ENCODE assay signal across 18 cellular contexts in the genomic region with DNA sequence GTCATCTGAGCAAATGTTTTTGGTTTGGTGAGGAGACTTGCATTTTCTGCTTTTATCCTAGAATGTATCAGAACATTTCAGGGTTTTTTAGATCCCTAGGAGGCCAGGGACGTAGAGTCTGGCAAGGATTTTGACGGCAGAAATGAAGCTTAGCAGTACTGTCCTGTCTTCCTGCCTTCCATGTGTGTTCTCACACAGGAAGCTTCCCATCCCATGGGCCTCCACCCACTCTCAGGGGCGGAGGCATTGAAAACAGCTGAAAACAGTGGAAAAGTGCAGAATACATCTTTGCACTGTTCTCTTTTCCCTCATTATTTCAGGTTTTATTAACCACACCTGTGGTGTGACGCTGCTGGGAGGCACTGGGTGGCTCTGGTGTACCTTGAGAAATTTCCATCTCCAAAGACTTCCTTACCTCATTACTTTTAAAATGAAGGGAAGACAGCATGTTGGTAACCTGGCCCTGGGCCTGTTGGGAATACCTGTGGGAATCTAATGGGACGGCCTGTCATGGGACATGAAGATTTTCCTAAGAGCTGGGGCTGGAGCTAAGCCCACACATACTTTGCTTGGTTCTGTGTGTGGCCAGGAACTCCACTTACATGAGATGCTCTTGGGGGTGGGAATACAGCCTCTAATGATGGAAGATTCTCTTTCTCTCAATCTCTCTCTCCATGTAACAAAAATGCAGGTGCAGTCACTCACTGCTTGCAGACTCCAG. TPM values are rescaled to one million over a fixed set of nuclear protein-coding genes. Genes with fewer than 3 reads are reported as not detected.
A peak's percentile ranks its signal among the peaks of the same experiment; 100 is the strongest.
DNase-seq lines count a peak whose midpoint lies in the region; ATAC-seq, FAIRE-seq and TF ChIP-seq lines count a peak whose summit lies in the region.
"Had no signal": no experiment of that assay in that cellular context is flagged by ENCODE, and none has a peak within 500 bp of the region (broad histone marks: within the 10 kb centered on the region; RNA-seq: fewer than 3 reads in every experiment).

No MANE protein-coding gene starts in this region.

- H3K4me2 ChIP-seq in H1 (ENCODE audit: insufficient read depth in 1 of 2, low read depth in 2 of 2, low read length in 2 of 2) (no peak overlapping the region), osteoblast (ENCODE audit: insufficient read depth, low read length) (no peak overlapping the region)

- no peak overlapping the region for H3K4me3 Mint-ChIP-seq in naive thymus-derived CD4-positive, alpha-beta T cell
- H3K4me3 Mint-ChIP-seq: CD8-positive, alpha-beta memory T cell; stimulated activated naive B cell treated with anti-CD40 and anti-IgM and Interleukin-4, amounts not matched to agents 10 μg/mL and 1 μg/mL and 100 μg/mL, for 72 hours had no signal

- H3K27ac Mint-ChIP-seq in naive thymus-derived CD4-positive, alpha-beta T cell = peak overlapping the region in 1 of 9 donors; percentile 46
- H3K27ac Mint-ChIP-seq: stimulated activated naive B cell treated with anti-CD40 and anti-IgM and Interleukin-4, amounts not matched to agents 10 μg/mL and 1 μg/mL and 100 μg/mL, for 72 hours had no signal

- no peak for FAIRE-seq in H1 (lab: Jason Lieb, UNC)
- FAIRE-seq: K562 had no signal

- no peaks in the 10 kb centered on the region for H3K4me1 Mint-ChIP-seq in naive thymus-derived CD4-positive, alpha-beta T cell
- H3K4me1 Mint-ChIP-seq: CD8-positive, alpha-beta memory T cell; stimulated activated naive B cell treated with anti-CD40 and anti-IgM and Interleukin-4, amounts not matched to agents 10 μg/mL and 1 μg/mL and 100 μg/mL, for 72 hours had no signal

- H2AFZ ChIP-seq in H1 (ENCODE audit: low read length) (no peak overlapping the region), osteoblast (ENCODE audit: low read length) (peak overlapping the region; percentile 23)

- H3K9me3 ChIP-seq in H1 (ENCODE audit: insufficient read depth in 2 of 2, low read depth in 1 of 2, low read length in 1 of 2) = no peaks in the 10 kb centered on the region
- H3K9me3 ChIP-seq in osteoblast (ENCODE audit: low read depth, low read length) = no peaks in the 10 kb centered on the region
- no peaks in the 10 kb centered on the region for H3K9me3 ChIP-seq in naive thymus-derived CD4-positive, alpha-beta T cell (ENCODE audit: control insufficient read depth in 2 of 3, low read length in 3 of 3)
- no peaks in the 10 kb centered on the region for H3K9me3 ChIP-seq in body of pancreas
- H3K9me3 ChIP-seq: gastrocnemius medialis, ovary had no signal

- no peak overlapping the region for H3K4ac ChIP-seq in H1 (replicated peaks; ENCODE audit: insufficient read length, low read depth, low read length)

- no peak overlapping the region for H3K18ac ChIP-seq in H1 (ENCODE audit: extremely low read depth, low read length)

- no peaks in the 10 kb centered on the region for H3K27me3 ChIP-seq in H1 (replicated peaks in 1 of 4; ENCODE audit: control insufficient read depth in 3 of 4, extremely low read depth in 1 of 4, insufficient read depth in 3 of 4, low read length in 3 of 4)
- peaks cover 11% of the 10 kb centered on the region for H3K27me3 ChIP-seq in osteoblast (ENCODE audit: insufficient read depth, low read length)
- H3K27me3 ChIP-seq in naive thymus-derived CD4-positive, alpha-beta T cell (ENCODE audit: control insufficient read depth in 2 of 2, insufficient read depth in 2 of 2, low read length in 2 of 2) = no peaks in the 10 kb centered on the region
- H3K27me3 ChIP-seq in body of pancreas = no peaks in the 10 kb centered on the region
- H3K27me3 ChIP-seq: gastrocnemius medialis, ovary had no signal

- H3K4me3 ChIP-seq in GM12864 (ENCODE audit: low read depth, low read length) = no peak overlapping the region
- no peak overlapping the region for H3K4me3 ChIP-seq in H1 (ENCODE audit: extremely low read depth in 1 of 4, insufficient read depth in 2 of 4, low read depth in 3 of 4, low read length in 4 of 4)
- H3K4me3 ChIP-seq in osteoblast (ENCODE audit: insufficient read depth, low read length) = no peak overlapping the region
- no peak overlapping the region for H3K4me3 ChIP-seq in naive thymus-derived CD4-positive, alpha-beta T cell (ENCODE audit: low read length)
- H3K4me3 ChIP-seq in body of pancreas = no peak overlapping the region
- H3K4me3 ChIP-seq: coronary artery, gastrocnemius medialis, K562, ovary had no signal

- intact Hi-C loops in naive thymus-derived CD4-positive, alpha-beta T cell (cut with micrococcal nuclease) = no loop called here
- intact Hi-C loops in body of pancreas (cut with DNase I) = no loop called here

- H3K23me2 ChIP-seq in H1 (ENCODE audit: low read depth, low read length) = no peaks in the 10 kb centered on the region

- H4K5ac ChIP-seq in H1 (ENCODE audit: insufficient read length, low read depth, low read length) = no peak overlapping the region

- TF ChIP-seq RAD21 in H1 (IDR thresholded peaks at IDR 0.05 in 1 of 2, conservative IDR thresholded peaks at IDR 0.05 in 1 of 2; ENCODE audit: low read depth in 2 of 2, low read length in 2 of 2) = peak; percentile 47 to 54

- no peaks in the 10 kb centered on the region for H3K79me1 ChIP-seq in H1 (ENCODE audit: low read depth, low read length)

- 0 out of 2 replicates have a peak overlapping the region, but pooled peaks have one; percentile 40 for H2BK15ac ChIP-seq in H1 (ENCODE audit: low read length)

- no peak overlapping the region for H3K56ac ChIP-seq in H1 (replicated peaks; ENCODE audit: insufficient read length, low read depth, low read length)

- H3K27ac ChIP-seq in H1 (ENCODE audit: low read depth, low read length) (no peak overlapping the region), osteoblast (ENCODE audit: low read depth, low read length) (no peak overlapping the region), body of pancreas (no peak overlapping the region)
- no peak overlapping the region for H3K27ac ChIP-seq in naive thymus-derived CD4-positive, alpha-beta T cell (ENCODE audit: low read depth, low read length)
- H3K27ac ChIP-seq: coronary artery, gastrocnemius medialis, ovary had no signal

- no peak overlapping the region for H2BK120ac ChIP-seq in H1 (replicated peaks; ENCODE audit: low read depth, low read length)

- CTCF ChIA-PET in H1 (lab: Charles Lee; ENCODE audit: partially characterized antibody) = interaction anchor here (0.8 to 1.7 kb wide), 5 partner anchors 9 to 128 kb away, joined by 3 to 4 read pairs (median 3); no protein-coding TSS in a partner anchor
- CTCF ChIA-PET in naive thymus-derived CD4-positive, alpha-beta T cell (lab: Charles Lee) = no interaction called here

- H3K4me1 ChIP-seq in H1 (replicated peaks in 1 of 4; ENCODE audit: control insufficient read depth in 3 of 4, insufficient read depth in 4 of 4, low read length in 3 of 4) (peaks cover 0 to 5% (median 2%) of the 10 kb centered on the region in 4 experiments; a peak in 4 of 7 replicates), osteoblast (ENCODE audit: insufficient read depth, low read length) (no peaks in the 10 kb centered on the region), body of pancreas (no peaks in the 10 kb centered on the region)
- H3K4me1 ChIP-seq in naive thymus-derived CD4-positive, alpha-beta T cell (ENCODE audit: control insufficient read depth in 2 of 2, insufficient read depth in 2 of 2, low read length in 2 of 2) = no peaks in the 10 kb centered on the region
- H3K4me1 ChIP-seq: gastrocnemius medialis had no signal

- no peak overlapping the region for H4K91ac ChIP-seq in H1 (replicated peaks; ENCODE audit: insufficient read length, low read length)

- H2AK5ac ChIP-seq in H1 (ENCODE audit: low read depth, low read length) = no peak overlapping the region

- no peak overlapping the region for H2BK20ac ChIP-seq in H1 (ENCODE audit: low read length)

- H3K36me3 ChIP-seq in H1 (ENCODE audit: control insufficient read depth in 2 of 4, insufficient read depth in 4 of 4, low read length in 3 of 4) (no peaks in the 10 kb centered on the region), osteoblast (ENCODE audit: insufficient read depth, low read length) (no peaks in the 10 kb centered on the region), body of pancreas (replicated peaks in 1 of 2; ENCODE audit: insufficient read depth in 1 of 2, low read depth in 2 of 2) (no peaks in the 10 kb centered on the region)
- no peaks in the 10 kb centered on the region for H3K36me3 ChIP-seq in naive thymus-derived CD4-positive, alpha-beta T cell (ENCODE audit: control insufficient read depth in 2 of 3, insufficient read depth in 3 of 3, low read length in 3 of 3)
- H3K36me3 ChIP-seq: gastrocnemius medialis, ovary had no signal

- H4K8ac ChIP-seq in H1 (ENCODE audit: extremely low read depth, insufficient read depth, low read length) = no peak overlapping the region

- POLR2A ChIA-PET in H1 (lab: Charles Lee; ENCODE audit: partially characterized antibody) = no interaction called here
- POLR2A ChIA-PET in naive thymus-derived CD4-positive, alpha-beta T cell (lab: Charles Lee) = no interaction called here

- no peak overlapping the region for H3K23ac ChIP-seq in H1 (ENCODE audit: insufficient read length)

- H2BK5ac ChIP-seq in H1 (ENCODE audit: low read depth, low read length) = no peak overlapping the region

- H3K9me3 Mint-ChIP-seq in naive thymus-derived CD4-positive, alpha-beta T cell = peaks cover 0 to 4% (median 0%) of the 10 kb centered on the region in 11 donors
- H3K9me3 Mint-ChIP-seq: CD8-positive, alpha-beta memory T cell had no signal

- no peak overlapping the region for H3K9ac ChIP-seq in H1 (replicated peaks in 1 of 4; ENCODE audit: extremely low read depth in 1 of 4, low read depth in 3 of 4, low read length in 3 of 4)

- no peaks in the 10 kb centered on the region for H4K20me1 ChIP-seq in H1 (replicated peaks in 1 of 2; ENCODE audit: control insufficient read depth in 1 of 2, insufficient read depth in 2 of 2, low read length in 2 of 2)
- no peaks in the 10 kb centered on the region for H4K20me1 ChIP-seq in osteoblast (ENCODE audit: insufficient read depth, low read length)

- no peak for ATAC-seq in naive thymus-derived CD4-positive, alpha-beta T cell
- no peak for ATAC-seq in body of pancreas
- ATAC-seq: gastrocnemius medialis; K562; stimulated activated naive B cell treated with anti-CD40 and anti-IgM and Interleukin-4, amounts not matched to agents 10 μg/mL and 1 μg/mL and 100 μg/mL, for 72 hours had no signal

- H3K14ac ChIP-seq in H1 (ENCODE audit: insufficient read length) = no peak overlapping the region

- WGBS in H1 (ENCODE audit: extremely low coverage in 1 of 2, insufficient coverage in 1 of 2, insufficient read length in 1 of 2, insufficient replicate concordance in 2 of 2, low coverage in 1 of 2, low lambda C conversion rate in 2 of 2, missing lambda C conversion rate in 1 of 2), 2 experiments = 83% methylated on average over 5 of the region's 5 CpGs; no CpG with 5 or more reads in 1 of the 2 experiments
- WGBS in body of pancreas, 2 donors = 63 to 77% methylated on average over 5 of the region's 5 CpGs

- H3K27me3 Mint-ChIP-seq in naive thymus-derived CD4-positive, alpha-beta T cell = no peaks in the 10 kb centered on the region
- H3K27me3 Mint-ChIP-seq: CD8-positive, alpha-beta memory T cell had no signal

- DNase-seq in GM12864 (ENCODE audit: low read depth) = no peak
- peak; percentile 17 for DNase-seq in NCI-H69 (lab: John Stamatoyannopoulos, UW)
- DNase-seq in H1 (ENCODE audit: low read depth in 1 of 2, low spot score in 2 of 2) = no peak
- peak; percentile 76 for DNase-seq in osteoblast (ENCODE audit: insufficient read length, low spot score, missing footprints)
- DNase-seq in naive thymus-derived CD4-positive, alpha-beta T cell = no peak
- DNase-seq in NOMO-1 treated with DMSO at 0.1 percent for 48 hours (lab: John Stamatoyannopoulos, UW; ENCODE audit: unreplicated experiment) = no peak
- DNase-seq in body of pancreas = no peak
- DNase-seq: activated CD4-positive, alpha-beta T cell treated with anti-CD3 and anti-CD28 coated beads, Interleukin-2, amount 50 U/mL, for 48 hours; activated naive CD4-positive, alpha-beta T cell treated with Interleukin-2 at 50 U/mL for 16 hours; CD8-positive, alpha-beta memory T cell; gastrocnemius medialis; NCI-H187; stimulated activated CD4-positive, alpha-beta T cell treated with anti-CD3 and anti-CD28 coated beads, Interleukin-1b, Interleukin-23, amount 100 ng/mL, for 48 hours; stimulated activated naive B cell treated with anti-CD40 and anti-IgM and Interleukin-4, amounts not matched to agents 10 μg/mL and 1 μg/mL and 100 μg/mL, for 72 hours had no signal

- TF ChIP-seq POLR2A in H1 (IDR thresholded peaks at IDR 0.05; ENCODE audit: control extremely low read depth in 1 of 2, low read depth in 2 of 2, low read length in 2 of 2) = no peak
- TF ChIP-seq POLR2A in body of pancreas (IDR thresholded peaks at IDR 0.05) = no peak

- TF ChIP-seq EP300 in H1 (IDR thresholded peaks at IDR 0.05; ENCODE audit: borderline replicate concordance in 1 of 2, low read depth in 2 of 2, low read length in 2 of 2) = no peak

- peaks cover 0 to 3% (median 0%) of the 10 kb centered on the region in 5 donors for H3K36me3 Mint-ChIP-seq in naive thymus-derived CD4-positive, alpha-beta T cell
- H3K36me3 Mint-ChIP-seq: stimulated activated naive B cell treated with anti-CD40 and anti-IgM and Interleukin-4, amounts not matched to agents 10 μg/mL and 1 μg/mL and 100 μg/mL, for 72 hours had no signal

- peak; percentile 13 for TF ChIP-seq CTCF in GM12864 (IDR thresholded peaks at IDR 0.05; ENCODE audit: low read depth, low read length, missing control alignments)
- peak in 1 of 3 experiments; percentile 19; a peak in 1 of 4 replicates for TF ChIP-seq CTCF in H1 (IDR thresholded peaks at IDR 0.05; ENCODE audit: control extremely low read depth in 1 of 3, insufficient read depth in 1 of 3, low read depth in 1 of 3, low read length in 3 of 3)
- peak; percentile 14 for TF ChIP-seq CTCF in osteoblast (IDR thresholded peaks at IDR 0.05; ENCODE audit: extremely low read depth, low read depth, low read length)
- peak in 1 of 7 experiments; percentile 25 for TF ChIP-seq CTCF in body of pancreas (IDR thresholded peaks at IDR 0.05)

- H3K79me2 ChIP-seq in H1 (ENCODE audit: control insufficient read depth in 1 of 2, insufficient read depth in 2 of 2, low read length in 2 of 2) (no peaks in the 10 kb centered on the region), osteoblast (ENCODE audit: insufficient read depth, low read length) (no peaks in the 10 kb centered on the region)

- H2BK12ac ChIP-seq in H1 (ENCODE audit: low read depth, low read length) = no peak overlapping the region

RNA-seq across cellular contexts. Expression of gene PCARE, which starts 20.5 kb away (rescaled TPM):
- not detected in 2 replicates for total RNA-seq in H1 (2021; fragmentation: NEBNext Ultra II Directional; extraction: Animal tissue kit (Norgen Biotek cat#: 25700))
- polyA plus RNA-seq in H1 (2011; rRNA removed) = not detected in 2 replicates
- not detected for polyA plus RNA-seq in H1 (2011; cell fraction: cytosol; rRNA removed)
- polyA plus RNA-seq in H1 (2011; cell fraction: nucleus; rRNA removed) = not detected
- not detected in 4 replicates for polyA plus RNA-seq in H1 (2012, experiment 1 of 2)
- not detected for polyA plus RNA-seq in H1 (2012, experiment 2 of 2)
- polyA plus RNA-seq in H1 (2013, experiment 1 of 2) = not detected
- not detected for polyA plus RNA-seq in H1 (2013, experiment 2 of 2)
- not detected in 2 replicates for polyA minus RNA-seq in H1 (2011; rRNA and poly(A)+ RNA removed)
- not detected for polyA minus RNA-seq in H1 (2011; cell fraction: cytosol; rRNA and poly(A)+ RNA removed)
- polyA minus RNA-seq in H1 (2011; cell fraction: nucleus; rRNA and poly(A)+ RNA removed) = not detected
- total RNA-seq in osteoblast (not detected in 2 replicates), body of pancreas (not detected)
- total RNA-seq in naive thymus-derived CD4-positive, alpha-beta T cell = not detected
- polyA plus RNA-seq in naive thymus-derived CD4-positive, alpha-beta T cell = not detected
- total RNA-seq: CD8-positive, alpha-beta memory T cell; K562; T-helper 2 cell treated with Interferon-gamma antibody and Interleukin-4, amounts not matched to agents 100 ng/mL and 5 ng/mL, for 36 hours had no signal
- polyA plus RNA-seq: CD8-positive, alpha-beta memory T cell; K562 had no signal

Comparison
In these comparisons a context has a peak if more than half of its experiments do, and no peak if none do; other contexts are left out.
1. DNase-seq: peak in NCI-H69 (single experiment) and osteoblast (single experiment); none in GM12864 (single experiment), H1 (0 of 2), naive thymus-derived CD4-positive, alpha-beta T cell (0 of 9), NOMO-1 treated with DMSO at 0.1 percent for 48 hours (single experiment) and body of pancreas (0 of 4).